Comparison of ENCODE assay signal across 8 cellular contexts in the genomic region with DNA sequence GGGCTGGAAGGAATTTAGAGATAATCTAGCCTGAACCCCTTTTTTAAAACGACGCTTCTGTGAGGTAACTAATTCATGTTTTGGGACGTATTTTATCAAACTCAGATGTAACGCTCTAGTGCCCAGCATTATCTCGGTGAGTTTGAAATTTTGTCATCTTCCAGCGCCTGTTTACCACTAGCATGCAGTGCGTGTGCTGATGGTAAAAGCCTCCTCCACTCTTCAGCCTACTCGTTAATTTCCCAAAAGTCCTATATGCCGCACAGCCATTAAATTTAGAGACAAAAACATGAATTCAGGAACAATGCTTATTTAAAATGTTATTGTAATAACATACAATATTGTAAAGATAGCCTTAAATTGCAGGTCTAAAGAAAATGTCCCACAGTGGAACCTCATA. TPM values are rescaled to one million over a fixed set of nuclear protein-coding genes. Genes with fewer than 3 reads are reported as not detected.
DNase-seq lines count a peak whose midpoint lies in the region; ATAC-seq and TF ChIP-seq lines count a peak whose summit lies in the region.

No MANE protein-coding gene starts in this region.

- H3K36me3 Mint-ChIP-seq in MCF 10A (ENCODE audit: insufficient read depth, unreplicated experiment), result peaks cover 7% of the 10 kb centered on the region

- peak overlapping the region; percentile 28 for H3K27ac Mint-ChIP-seq in MCF 10A (ENCODE audit: low read depth, unreplicated experiment)

- intact Hi-C loops in MCF 10A (cut with micrococcal nuclease), result loop anchor here (1.0 to 10.0 kb wide), 2 partner anchors 59 to 341 kb away; a partner anchor contains a TSS

- H3K4me3 Mint-ChIP-seq in MCF 10A (ENCODE audit: unreplicated experiment), result peak overlapping the region; percentile 76

- TF ChIP-seq CTCF in AG10803 (conservative IDR thresholded peaks at IDR 0.05; ENCODE audit: low read length) (no peak), MCF 10A (IDR thresholded peaks at IDR 0.05; ENCODE audit: unreplicated experiment) (no peak)

- H3K4me3 ChIP-seq in AG10803 (ENCODE audit: low read length) (peak overlapping the region; percentile 84), muscle layer of colon (ENCODE audit: low read depth in 1 of 2, low read length in 2 of 2) (peak overlapping the region in 1 of 2 donors; percentile 82)

- H3K4me1 ChIP-seq in muscle layer of colon (ENCODE audit: insufficient read depth, low read length), result peaks cover 29% of the 10 kb centered on the region

- H3K27me3 Mint-ChIP-seq in MCF 10A (ENCODE audit: insufficient read depth, unreplicated experiment), result no peaks in the 10 kb centered on the region

- no TSS peak for BruUV-seq in MCF 10A (replicated peaks; lab: Mats Ljungman, UMichigan)

- POLR2A ChIA-PET in MCF 10A (lab: Yijun Ruan, JAX), result interaction anchor here (1.2 to 8.6 kb wide), 8 partner anchors 12 to 99 kb away, joined by 3 to 117 read pairs (median 40); no protein-coding TSS in a partner anchor

- H3K4me1 Mint-ChIP-seq in MCF 10A (ENCODE audit: insufficient read depth, unreplicated experiment), result peaks cover 21% of the 10 kb centered on the region

- H3K9me3 ChIP-seq in muscle layer of colon (ENCODE audit: low read length), result no peaks in the 10 kb centered on the region

- ATAC-seq in HG03196 (IDR thresholded peaks at IDR 0.05; ENCODE audit: unreplicated experiment), result no peak

- H3K9me3 Mint-ChIP-seq in MCF 10A (ENCODE audit: unreplicated experiment), result no peaks in the 10 kb centered on the region

- CTCF ChIA-PET in MCF 10A (lab: Yijun Ruan, JAX), result interaction anchor here (0.7 to 1.6 kb wide), 2 partner anchors 10 to 58 kb away, joined by 3 to 8 read pairs; no protein-coding TSS in a partner anchor

- H3K27me3 ChIP-seq in muscle layer of colon (ENCODE audit: control insufficient read depth in 1 of 2, insufficient read depth in 2 of 2, low read length in 2 of 2), result no peaks in the 10 kb centered on the region

- no peaks in the 10 kb centered on the region for H3K36me3 ChIP-seq in muscle layer of colon (ENCODE audit: insufficient read depth, low read length)

- DNase-seq in AG10803 (ENCODE audit: low read depth), result no peak
- DNase-seq in HT-29 (ENCODE audit: low spot score), result peak; percentile 24
- peak; percentile 14 for DNase-seq in MCF 10A (ENCODE audit: unreplicated experiment)
- no peak for DNase-seq in NCI-H2196 treated with DMSO at 0.1 percent for 48 hours (lab: John Stamatoyannopoulos, UW; ENCODE audit: unreplicated experiment)
- DNase-seq in T-helper 9 cell, result no peak
- DNase-seq in NCI-H2029 treated with DMSO at 0.1 percent for 48 hours (lab: John Stamatoyannopoulos, UW), result no peak

- peak overlapping the region; percentile 98 for H3K27ac ChIP-seq in muscle layer of colon (ENCODE audit: low read depth, low read length)

- H3K9ac ChIP-seq in muscle layer of colon (ENCODE audit: low read length), result peak overlapping the region; percentile 82

RNA-seq across cellular contexts. Expression of a gene that starts 2.8 kb away (rescaled TPM):
- total RNA-seq in HT-29 (2014; rRNA removed; shearing (Covaris generic)), result 19.7 and 20.3 TPM in 2 replicates
- total RNA-seq in MCF 10A (2022), result 14.6 and 15.0 TPM in 2 replicates

Comparison
In these comparisons a context has a peak if more than half of its experiments do, and no peak if none do; other contexts are left out.
1. DNase-seq: peak in HT-29 (single experiment) and MCF 10A (single experiment); none in AG10803 (single experiment), NCI-H2196 treated with DMSO at 0.1 percent for 48 hours (single experiment), T-helper 9 cell (single experiment) and NCI-H2029 treated with DMSO at 0.1 percent for 48 hours (single experiment).